Comparison of ENCODE assay signal across 11 cellular contexts in the genomic region with DNA sequence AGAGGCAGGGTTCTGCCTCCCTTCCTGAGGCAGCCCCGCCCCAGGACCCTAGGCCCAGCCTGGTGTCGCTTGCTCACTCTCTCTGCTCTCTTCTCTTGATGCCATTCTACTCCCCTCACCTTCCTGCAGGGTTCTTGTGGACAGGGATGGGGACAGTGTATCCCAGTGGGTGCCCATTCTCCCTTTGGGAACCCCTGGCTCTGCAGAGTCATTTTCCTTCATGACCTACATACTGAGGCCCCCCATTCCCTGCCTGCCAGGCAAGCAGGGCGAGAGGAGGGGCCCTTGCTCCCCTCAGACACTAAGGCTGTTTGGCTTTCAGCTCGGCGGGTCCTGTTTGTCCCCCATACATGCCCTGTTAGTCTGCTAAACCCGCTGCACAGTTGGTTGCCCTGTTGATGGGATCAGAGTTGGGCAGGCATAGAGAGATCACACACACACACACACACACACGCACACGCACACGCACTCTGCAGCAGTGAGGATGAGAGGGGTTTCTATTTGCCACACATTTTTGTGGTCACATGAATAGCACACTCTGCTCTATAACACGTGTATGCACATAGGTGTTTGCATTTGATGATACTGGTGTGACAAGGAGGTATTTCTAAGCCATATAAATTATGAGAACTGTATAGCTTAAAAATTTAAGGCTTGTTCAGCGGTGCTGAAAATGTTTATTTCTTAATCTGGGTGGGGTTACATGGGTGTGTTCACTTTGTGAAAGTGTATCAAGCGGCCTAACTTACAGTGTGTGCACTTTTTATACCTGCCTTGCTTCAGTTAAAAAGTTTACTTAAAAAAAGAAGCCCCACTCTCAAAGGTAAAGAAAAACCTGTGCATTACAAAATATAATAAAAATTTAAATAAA. TPM values are rescaled to one million over a fixed set of nuclear protein-coding genes. Genes with fewer than 3 reads are reported as not detected.
A peak's percentile ranks its signal among the peaks of the same experiment; 100 is the strongest.
DNase-seq lines count a peak whose midpoint lies in the region; ATAC-seq and TF ChIP-seq lines count a peak whose summit lies in the region.
"Had no signal": no experiment of that assay in that cellular context is flagged by ENCODE, and none has a peak within 500 bp of the region (broad histone marks: within the 10 kb centered on the region; RNA-seq: fewer than 3 reads in every experiment).

No MANE protein-coding gene starts in this region.

- no peak overlapping the region for H2BK20ac ChIP-seq in IMR-90 (ENCODE audit: low read depth, low read length)

- H4K8ac ChIP-seq in IMR-90 (ENCODE audit: low read depth in 2 of 2, low read length in 2 of 2), result no peak overlapping the region

- DNase-seq in A673 (ENCODE audit: low spot score), result peak; percentile 40
- peak; percentile 33 for DNase-seq in IMR-90
- DNase-seq in erythroblast (lab: John Stamatoyannopoulos, UW), result peak; percentile 36 to 46
- peak in 1 of 5 donors; percentile 50 for DNase-seq in ovary
- DNase-seq in GM13976 (ENCODE audit: low spot score), result no peak
- DNase-seq in HuH-7 (ENCODE audit: low spot score), result no peak
- DNase-seq: activated CD4-positive, alpha-beta T cell treated with anti-CD3 and anti-CD28 coated beads, Interleukin-2, amount 10 ng/mL, durations not matched to agents 24 days and 14 days; CD8-positive, alpha-beta T cell; stimulated activated CD4-positive, alpha-beta T cell treated with anti-CD3 and anti-CD28 coated beads, Interleukin-2, amount 100 ng/mL, for 48 hours had no signal

- in situ Hi-C loops in IMR-90 (cut with MboI; ENCODE audit: low sequenced_read_pairs), result no loop called here
- in situ Hi-C loops in GM13976 (cut with MboI; ENCODE audit: low sequenced_read_pairs, unreplicated experiment), result no loop called here

- no peak for TF ChIP-seq POLR2A in IMR-90 (IDR thresholded peaks at IDR 0.05; ENCODE audit: low read depth, low read length)
- TF ChIP-seq POLR2A in erythroblast (IDR thresholded peaks at IDR 0.05; ENCODE audit: low read length), result no peak
- TF ChIP-seq POLR2A in ovary (IDR thresholded peaks at IDR 0.05), result no peak

- peaks cover 9% of the 10 kb centered on the region; the same call in 1 of the 2 replicates for H4K20me1 ChIP-seq in IMR-90 (ENCODE audit: insufficient read depth, low read length)

- WGBS in IMR-90 (ENCODE audit: extremely low coverage in 2 of 2, insufficient read length in 1 of 2), 2 experiments, result 60% methylated on average over 1 of the region's 12 CpGs; no CpG with 5 or more reads in 1 of the 2 experiments
- WGBS in ovary, 3 donors, result 40 to 50% (median 42%) methylated on average over 12 of the region's 12 CpGs

- H4K91ac ChIP-seq in IMR-90 (ENCODE audit: insufficient read depth, low read depth, low read length), result no peak overlapping the region

- ATAC-seq in IMR-90 (ENCODE audit: low read depth), result no peak
- ATAC-seq in GM21723 (IDR thresholded peaks at IDR 0.05; ENCODE audit: unreplicated experiment), result no peak
- no peak for ATAC-seq in GM18511 (IDR thresholded peaks at IDR 0.05; ENCODE audit: unreplicated experiment)
- ATAC-seq: CD8-positive, alpha-beta T cell had no signal

- no peak overlapping the region for H2AK9ac ChIP-seq in IMR-90 (replicated peaks; ENCODE audit: low read depth, low read length, poor library complexity)

- no peak overlapping the region for H3K56ac ChIP-seq in IMR-90 (ENCODE audit: extremely low read depth, insufficient read depth, low read length)

- CTCF ChIA-PET in A673 (lab: Charles Lee), result no interaction called here
- CTCF ChIA-PET in IMR-90 (lab: Yijun Ruan, JAX), result interaction anchor here (0.7 kb wide), 1 partner anchor 864 kb away, joined by 3 read pairs; no protein-coding TSS in a partner anchor

- H3K27ac ChIP-seq in A673 (ENCODE audit: low read depth, low read length, poor library complexity, severe bottlenecking) (peak overlapping the region; percentile 52), IMR-90 (ENCODE audit: insufficient read depth, low read length) (no peak overlapping the region), ovary (peak overlapping the region; percentile 66 to 89)

- H2BK120ac ChIP-seq in IMR-90 (ENCODE audit: low read depth, low read length), result no peak overlapping the region

- H3K27me3 ChIP-seq in A673 (replicated peaks; ENCODE audit: insufficient read depth, low read depth, low read length, poor library complexity) (no peaks in the 10 kb centered on the region), IMR-90 (ENCODE audit: control insufficient read depth, insufficient read depth, low read length) (no peaks in the 10 kb centered on the region), ovary (no peaks in the 10 kb centered on the region)

- no peak overlapping the region for H3K18ac ChIP-seq in IMR-90 (ENCODE audit: low read depth, low read length)

- no peak for TF ChIP-seq RAD21 in IMR-90 (IDR thresholded peaks at IDR 0.05; ENCODE audit: low read length)

- peak overlapping the region; percentile 31; the same call in 1 of the 2 replicates for H2AK5ac ChIP-seq in IMR-90 (ENCODE audit: low read depth, low read length)

- BruUV-seq in A673 (replicated peaks; lab: Mats Ljungman, UMichigan) (no TSS peak), IMR-90 (replicated peaks; lab: Mats Ljungman, UMichigan) (no TSS peak)

- H3K9ac ChIP-seq in IMR-90 (ENCODE audit: low read depth, low read length), result no peak overlapping the region

- peak overlapping the region; percentile 80 for H3K23ac ChIP-seq in IMR-90 (ENCODE audit: low read depth, low read length)

- H2BK15ac ChIP-seq in IMR-90 (ENCODE audit: low read depth, low read length), result no peak overlapping the region

- dilution Hi-C loops in IMR-90 (cut with HindIII; ENCODE audit: low sequenced_read_pairs, unreplicated experiment), result no loop called here

- intact Hi-C loops in A673 (cut with micrococcal nuclease; ENCODE audit: unreplicated experiment), result no loop called here
- intact Hi-C loops in IMR-90 (cut with micrococcal nuclease), result no loop called here
- intact Hi-C loops in ovary (cut with DNase I), result loop anchor here in 1 of 4 donors (5.0 kb wide), 1 partner anchor 37 kb away; no protein-coding TSS in a partner anchor

- no peak overlapping the region for H2BK5ac ChIP-seq in IMR-90 (ENCODE audit: low read depth, low read length, poor library complexity, severe bottlenecking)

- H4K5ac ChIP-seq in IMR-90 (ENCODE audit: low read depth, low read length), result no peak overlapping the region

- H3K9me3 ChIP-seq in A673 (ENCODE audit: low read depth, low read length, poor library complexity, severe bottlenecking) (no peaks in the 10 kb centered on the region), IMR-90 (ENCODE audit: control insufficient read depth, insufficient read depth, low read length) (no peaks in the 10 kb centered on the region), ovary (no peaks in the 10 kb centered on the region)

- H2AFZ ChIP-seq in IMR-90 (replicated peaks; ENCODE audit: low read length, poor library complexity), result no peak overlapping the region

- TF ChIP-seq CTCF in A673 (conservative IDR thresholded peaks at IDR 0.05; ENCODE audit: low read depth, low read length), result no peak
- TF ChIP-seq CTCF in IMR-90 (conservative IDR thresholded peaks at IDR 0.05; ENCODE audit: low read depth, low read length), result no peak
- no peak for TF ChIP-seq CTCF in ovary (IDR thresholded peaks at IDR 0.05)
- no peak for TF ChIP-seq CTCF in GM13976 (IDR thresholded peaks at IDR 0.05; ENCODE audit: borderline replicate concordance, control extremely low read depth, extremely low read depth, insufficient read depth, missing control alignments)

- H3K4me2 ChIP-seq in IMR-90 (ENCODE audit: low read depth, low read length), result no peak overlapping the region; the same call in 1 of the 2 replicates

- H3K4me3 ChIP-seq in A673 (ENCODE audit: low read depth, low read length, poor library complexity, severe bottlenecking), result no peak overlapping the region
- no peak overlapping the region for H3K4me3 ChIP-seq in IMR-90 (ENCODE audit: insufficient read depth, low read depth, low read length)
- peak overlapping the region; percentile 46 for H3K4me3 ChIP-seq in ovary

- H3K36me3 ChIP-seq in A673 (ENCODE audit: insufficient read depth, low read length, poor library complexity, severe bottlenecking) (no peaks in the 10 kb centered on the region), IMR-90 (ENCODE audit: control insufficient read depth, insufficient read depth, low read length) (no peaks in the 10 kb centered on the region; the same call in 1 of the 2 replicates), ovary (no peaks in the 10 kb centered on the region)

- peak overlapping the region; percentile 7; the same call in 1 of the 2 replicates for H3K14ac ChIP-seq in IMR-90 (replicated peaks; ENCODE audit: low read depth, low read length)

- no peak for TF ChIP-seq EP300 in ovary (IDR thresholded peaks at IDR 0.05)

- H3K9me1 ChIP-seq in IMR-90 (ENCODE audit: insufficient read depth, low read length), result peaks cover 9% of the 10 kb centered on the region; the same call in 1 of the 2 replicates

- H3K79me1 ChIP-seq in IMR-90 (ENCODE audit: low read depth in 1 of 2, low read length in 2 of 2), result peaks cover 28 to 77% of the 10 kb centered on the region in 2 experiments

- H3K4me1 ChIP-seq in A673 (ENCODE audit: insufficient read depth, low read length, poor library complexity, severe bottlenecking), result peaks cover 35% of the 10 kb centered on the region
- peaks cover 38% of the 10 kb centered on the region for H3K4me1 ChIP-seq in IMR-90 (ENCODE audit: control insufficient read depth, insufficient read depth, low read length)
- H3K4me1 ChIP-seq in ovary (ENCODE audit: insufficient read depth), result peaks cover 47% of the 10 kb centered on the region

- POLR2A ChIA-PET in A673 (lab: Charles Lee; ENCODE audit: low non-redundant PET) (no interaction called here), IMR-90 (lab: Charles Lee; ENCODE audit: unreplicated experiment) (no interaction called here)

- H3K4ac ChIP-seq in IMR-90 (ENCODE audit: low read depth, low read length), result peak overlapping the region; percentile 27; the same call in 1 of the 2 replicates

RNA-seq across cellular contexts. Expression of gene NFIX, which starts 20.3 kb away (rescaled TPM):
- total RNA-seq in A673 (2021) (69.7 and 77.9 TPM in 2 replicates), IMR-90 (2012; rRNA removed) (10.0 and 10.2 TPM in 2 replicates), ovary (100 to 1,000 TPM in 5 of 7 donors, 10 to 100 TPM in 2; 30.3 to 256 (median 223) TPM)
- polyA plus RNA-seq in IMR-90 (2012; rRNA removed) (46.9 and 47.7 TPM in 2 replicates), ovary (10 to 100 TPM; 76.9 to 82.2 TPM)
- 34.3 and 53.4 TPM in 2 replicates for polyA plus RNA-seq in IMR-90 (2012; cell fraction: cytosol; rRNA removed)
- 34.8 and 48.3 TPM in 2 replicates for polyA plus RNA-seq in IMR-90 (2012; cell fraction: nucleus; rRNA removed; ENCODE audit: low replicate concordance)

RNA-seq across cellular contexts. Expression of gene DAND5, which starts 46.2 kb away (rescaled TPM):
- 0.17 TPM in 2 replicates for total RNA-seq in A673 (2021)
- total RNA-seq in IMR-90 (2012; rRNA removed), result not detected in 2 replicates
- 0.03 TPM in 1 of 2 replicates, not detected in the other for polyA plus RNA-seq in IMR-90 (2012; rRNA removed)
- polyA plus RNA-seq in IMR-90 (2012; cell fraction: cytosol; rRNA removed), result 0.03 TPM in 1 of 2 replicates, not detected in the other
- polyA plus RNA-seq in IMR-90 (2012; cell fraction: nucleus; rRNA removed; ENCODE audit: low replicate concordance), result 0.07 TPM in 1 of 2 replicates, not detected in the other
- under 1 TPM in 2 of 7 donors, not detected in 5; 0.11 to 0.15 TPM for total RNA-seq in ovary
- not detected for polyA plus RNA-seq in ovary
- total RNA-seq: activated CD4-positive, alpha-beta T cell treated with anti-CD3 and anti-CD28 coated beads, Interleukin-2, amount 10 ng/mL, durations not matched to agents 24 days and 14 days; CD8-positive, alpha-beta T cell had no signal

RNA-seq across cellular contexts. Expression of gene GADD45GIP1, which starts 58.6 kb away (rescaled TPM):
- total RNA-seq in A673 (2021) (61.1 and 67.5 TPM in 2 replicates), IMR-90 (2012; rRNA removed) (13.3 and 22.5 TPM in 2 replicates), ovary (10 to 100 TPM; 15.7 to 57.7 (median 19.1) TPM)
- polyA plus RNA-seq in IMR-90 (2012; rRNA removed) (42.4 and 64.7 TPM in 2 replicates), ovary (10 to 100 TPM in 1 of 2 donors, 1 to 10 TPM in 1; 1.8 to 25.6 TPM)
- polyA plus RNA-seq in IMR-90 (2012; cell fraction: cytosol; rRNA removed), result 94.5 and 111 TPM in 2 replicates
- polyA plus RNA-seq in IMR-90 (2012; cell fraction: nucleus; rRNA removed; ENCODE audit: low replicate concordance), result 24.3 and 34.4 TPM in 2 replicates

Comparison
In these comparisons a context has a peak if more than half of its experiments do, and no peak if none do; other contexts are left out.
1. DNase-seq: peak in A673 (single experiment), IMR-90 (single experiment) and erythroblast (2 of 2); none in GM13976 (single experiment) and HuH-7 (single experiment).